ENCODE assay signal across 10 cellular contexts in genomic region chr1:170707959-170708666, GRCh38. TPM values are rescaled to one million over a fixed set of nuclear protein-coding genes. Genes with fewer than 3 reads are reported as not detected.
DNase-seq lines count a peak whose midpoint lies in the region; ATAC-seq, FAIRE-seq and TF ChIP-seq lines count a peak whose summit lies in the region.
"Had no signal": no experiment of that assay in that cellular context is flagged by ENCODE, and none has a peak within 500 bp of the region (broad histone marks: within the 10 kb centered on the region; RNA-seq: fewer than 3 reads in every experiment).

No MANE protein-coding gene starts in this region.

- TF ChIP-seq POLR2A in HepG2 (IDR thresholded peaks at IDR 0.05; ENCODE audit: insufficient read depth in 1 of 2, low read depth in 2 of 2, low read length in 2 of 2) = no peak

- no peaks in the 10 kb centered on the region for H3K27me3 ChIP-seq in mammary epithelial cell (ENCODE audit: insufficient read depth, low read length)
- H3K27me3 ChIP-seq in HepG2 (ENCODE audit: control insufficient read depth in 1 of 2, insufficient read depth in 2 of 2, low read length in 2 of 2) = no peaks in the 10 kb centered on the region

- no peaks in the 10 kb centered on the region for H3K36me3 Mint-ChIP-seq in activated CD4-positive, alpha-beta T cell treated with anti-CD3 and anti-CD28 coated beads, Interleukin-2, amount 10 ng/mL, durations not matched to agents 7 days and 5 days (ENCODE audit: low read depth)

- no peak overlapping the region for H3K27ac Mint-ChIP-seq in activated CD4-positive, alpha-beta T cell treated with anti-CD3 and anti-CD28 coated beads, Interleukin-2, amount 10 ng/mL, durations not matched to agents 7 days and 5 days

- no TSS peak for BruUV-seq in mammary epithelial cell (replicated peaks; lab: Mats Ljungman, UMichigan)
- BruUV-seq in HepG2 (replicated peaks; lab: Mats Ljungman, UMichigan) = no TSS peak

- TF ChIP-seq CTCF in AG04449 (IDR thresholded peaks at IDR 0.05; ENCODE audit: insufficient read depth, low read length, missing control alignments) (no peak), mammary epithelial cell (conservative IDR thresholded peaks at IDR 0.05 in 1 of 2, IDR thresholded peaks at IDR 0.05 in 1 of 2; ENCODE audit: extremely low read depth in 1 of 2, insufficient read depth in 1 of 2, low read depth in 1 of 2, low read length in 2 of 2) (no peak), HepG2 (CRISPR knock-in tag; IDR thresholded peaks at IDR 0.05) (no peak)

- H3K79me2 ChIP-seq in mammary epithelial cell (ENCODE audit: insufficient read depth, low read length) (no peaks in the 10 kb centered on the region), HepG2 (ENCODE audit: insufficient read depth, low read length) (no peaks in the 10 kb centered on the region)

- H3K9ac ChIP-seq in mammary epithelial cell (ENCODE audit: insufficient read depth, low read length) (peak overlapping the region; percentile 41), HepG2 (ENCODE audit: insufficient read depth, low read depth, low read length) (no peak overlapping the region)

- no peak for ATAC-seq in HepG2
- no peak for ATAC-seq in GM18520 (IDR thresholded peaks at IDR 0.05; ENCODE audit: unreplicated experiment)

- CTCF ChIA-PET in AG04449 (lab: Yijun Ruan, JAX) = interaction anchor here (1.6 kb wide), 1 partner anchor 18 kb away, joined by 3 read pairs; no protein-coding TSS in a partner anchor
- CTCF ChIA-PET in mammary epithelial cell (lab: Charles Lee; ENCODE audit: low non-redundant PET) = no interaction called here
- CTCF ChIA-PET in HepG2 (lab: Yijun Ruan, JAX; ENCODE audit: low intra/inter-chr PET ratio, low total read pairs) = no interaction called here
- CTCF ChIA-PET in activated CD4-positive, alpha-beta T cell treated with anti-CD3 and anti-CD28 coated beads, Interleukin-2, amount 10 ng/mL, durations not matched to agents 7 days and 5 days (lab: Charles Lee) = no interaction called here

- H3K4me2 ChIP-seq in mammary epithelial cell (ENCODE audit: insufficient read depth, low read depth, low read length) = peak overlapping the region; percentile 68
- no peak overlapping the region for H3K4me2 ChIP-seq in HepG2 (ENCODE audit: low read depth, low read length)

- peaks cover 3% of the 10 kb centered on the region for H3K27me3 Mint-ChIP-seq in activated CD4-positive, alpha-beta T cell treated with anti-CD3 and anti-CD28 coated beads, Interleukin-2, amount 10 ng/mL, durations not matched to agents 7 days and 5 days

- no peak for FAIRE-seq in HTR-8/SVneo (lab: Jason Lieb, UNC)
- no peak for FAIRE-seq in HepG2 (lab: Jason Lieb, UNC)
- FAIRE-seq: H1 had no signal

- no peak overlapping the region for H3K4me3 Mint-ChIP-seq in activated CD4-positive, alpha-beta T cell treated with anti-CD3 and anti-CD28 coated beads, Interleukin-2, amount 10 ng/mL, durations not matched to agents 7 days and 5 days

- DNase-seq in AG04449 (ENCODE audit: low read depth, low spot score) (peak; percentile 94), HTR-8/SVneo (ENCODE audit: insufficient read length, low spot score) (peak; percentile 34), mammary epithelial cell (peak; percentile 93), HepG2 (ENCODE audit: low spot score) (peak; percentile 2), HUDEP-2 (lab: John Stamatoyannopoulos, UW; ENCODE audit: unreplicated experiment in 76 of 76) (no peak), NCI-H524 treated with DMSO at 0.1 percent for 48 hours (lab: John Stamatoyannopoulos, UW) (no peak)
- DNase-seq in activated CD4-positive, alpha-beta T cell treated with anti-CD3 and anti-CD28 coated beads, Interleukin-2, amount 10 ng/mL, durations not matched to agents 7 days and 5 days = no peak
- DNase-seq: NCI-H2107 had no signal

- H2AFZ ChIP-seq in mammary epithelial cell (ENCODE audit: low read depth, low read length) (peak overlapping the region; percentile 43), HepG2 (ENCODE audit: low read length) (no peak overlapping the region)

- H3K27ac ChIP-seq in mammary epithelial cell (ENCODE audit: insufficient read depth, low read depth, low read length) (peak overlapping the region; percentile 80), HepG2 (ENCODE audit: extremely low read length, insufficient read depth, low read length) (no peak overlapping the region)

- H3K4me1 Mint-ChIP-seq in activated CD4-positive, alpha-beta T cell treated with anti-CD3 and anti-CD28 coated beads, Interleukin-2, amount 10 ng/mL, durations not matched to agents 7 days and 5 days = no peaks in the 10 kb centered on the region

- peaks cover 22% of the 10 kb centered on the region for H3K4me1 ChIP-seq in mammary epithelial cell (ENCODE audit: insufficient read depth, low read length)
- no peaks in the 10 kb centered on the region for H3K4me1 ChIP-seq in HepG2 (ENCODE audit: insufficient read depth, low read length)

- WGBS in mammary epithelial cell (ENCODE audit: low coverage, missing lambda C conversion rate) = 2% methylated on average over 5 of the region's 5 CpGs
- 19% methylated on average over 5 of the region's 5 CpGs for WGBS in HepG2 (ENCODE audit: low lambda C conversion rate)

- no peaks in the 10 kb centered on the region for H4K20me1 ChIP-seq in mammary epithelial cell (ENCODE audit: insufficient read depth, low read length)
- no peaks in the 10 kb centered on the region for H4K20me1 ChIP-seq in HepG2 (ENCODE audit: insufficient read depth, low read length)

- dilution Hi-C loops in mammary epithelial cell (cut with HindIII; ENCODE audit: low sequenced_read_pairs) = no loop called here

- H3K9me3 ChIP-seq in mammary epithelial cell (replicated peaks; ENCODE audit: insufficient read depth, low read length) = peaks cover 6% of the 10 kb centered on the region
- no peaks in the 10 kb centered on the region for H3K9me3 ChIP-seq in HepG2 (ENCODE audit: low read length)

- no peaks in the 10 kb centered on the region for H3K9me3 Mint-ChIP-seq in activated CD4-positive, alpha-beta T cell treated with anti-CD3 and anti-CD28 coated beads, Interleukin-2, amount 10 ng/mL, durations not matched to agents 7 days and 5 days

- POLR2A ChIA-PET in AG04449 (lab: Yijun Ruan, JAX) (no interaction called here), HepG2 (lab: Yijun Ruan, JAX) (no interaction called here)
- POLR2A ChIA-PET in activated CD4-positive, alpha-beta T cell treated with anti-CD3 and anti-CD28 coated beads, Interleukin-2, amount 10 ng/mL, durations not matched to agents 7 days and 5 days (lab: Charles Lee) = no interaction called here

- TF ChIP-seq EP300 in HepG2 (IDR thresholded peaks at IDR 0.05; ENCODE audit: low read depth in 2 of 2, low read length in 2 of 2) = no peak
- no peak for TF ChIP-seq EP300 in HepG2 (CRISPR knock-in tag; IDR thresholded peaks at IDR 0.05; ENCODE audit: borderline replicate concordance)

- H3K4me3 ChIP-seq in AG04449 (ENCODE audit: low read depth, low read length) = no peak overlapping the region
- no peak overlapping the region for H3K4me3 ChIP-seq in mammary epithelial cell (replicated peaks in 1 of 3; ENCODE audit: insufficient read depth in 1 of 3, low read depth in 2 of 3, low read length in 3 of 3)
- H3K4me3 ChIP-seq in HepG2 (replicated peaks in 1 of 3; ENCODE audit: insufficient read depth in 1 of 3, low read depth in 2 of 3, low read length in 3 of 3) = no peak overlapping the region

- H3K36me3 ChIP-seq in mammary epithelial cell (ENCODE audit: insufficient read depth, low read length) (no peaks in the 10 kb centered on the region), HepG2 (replicated peaks in 1 of 2; ENCODE audit: control insufficient read depth in 1 of 2, insufficient read depth in 2 of 2, low read length in 2 of 2) (no peaks in the 10 kb centered on the region)

- no peak for TF ChIP-seq RAD21 in HepG2 (CRISPR knock-in tag; IDR thresholded peaks at IDR 0.05)

- intact Hi-C loops in mammary epithelial cell (cut with micrococcal nuclease) = loop anchor here (10.0 kb wide), 1 partner anchor 83 kb away; no protein-coding TSS in a partner anchor
- intact Hi-C loops in HepG2 (cut with micrococcal nuclease; ENCODE audit: unreplicated experiment) = no loop called here

- in situ Hi-C loops in mammary epithelial cell (cut with MboI; ENCODE audit: low sequenced_read_pairs in 2 of 2) (no loop called here), HepG2 (cut with HindIII; ENCODE audit: extremely low pct_ligation_motif_present, low pct_unique_long_range_greater_than_20kb) (no loop called here)

TF ChIP-seq in HepG2, 621 proteins besides CTCF, POLR2A, EP300 and RAD21:
- TF ChIP-seq CREB1 (IDR thresholded peaks at IDR 0.05) (0 out of 2 replicates have a peak, but pooled peaks have one; percentile 40), CREB1 (CRISPR knock-in tag; IDR thresholded peaks at IDR 0.05) (no peak), ATF1 (CRISPR knock-in tag; IDR thresholded peaks at IDR 0.05) (no peak)

RNA-seq across cellular contexts. Expression of gene PRRX1, which starts 44.2 kb away (rescaled TPM):
- 1 to 10 TPM in 1 of 2 donors, not detected in 1; 1.7 TPM for total RNA-seq in mammary epithelial cell
- 0.18 TPM for polyA plus RNA-seq in mammary epithelial cell
- polyA minus RNA-seq in mammary epithelial cell = not detected
- not detected in 2 replicates for total RNA-seq in HepG2 (2016; rRNA removed; fragmentation: Illumina TruSeq; extraction: Trizol)
- not detected in 2 replicates for total RNA-seq in HepG2 (2016; cell fraction: cytosol; rRNA removed; fragmentation: Illumina TruSeq; extraction: Trizol; ENCODE audit: low read depth)
- not detected in 2 replicates for total RNA-seq in HepG2 (2016; cell fraction: insoluble cytoplasmic fraction; rRNA removed; fragmentation: Illumina TruSeq; extraction: Trizol)
- not detected in 2 replicates for total RNA-seq in HepG2 (2016; cell fraction: membrane; rRNA removed; fragmentation: Illumina TruSeq; extraction: Trizol)
- not detected in 2 replicates for total RNA-seq in HepG2 (2016; cell fraction: nucleus; rRNA removed; fragmentation: Illumina TruSeq; extraction: Trizol)
- not detected in 2 replicates for polyA plus RNA-seq in HepG2 (2011; rRNA removed)
- polyA plus RNA-seq in HepG2 (2011; cell fraction: cytosol; rRNA removed) = not detected in 2 replicates
- not detected in 2 replicates for polyA plus RNA-seq in HepG2 (2011; cell fraction: nucleus; rRNA removed)
- polyA plus RNA-seq in HepG2 (2012) = not detected in 2 replicates
- polyA plus RNA-seq in HepG2 (2016; cell fraction: cytosol; fragmentation: Illumina TruSeq; extraction: Trizol; ENCODE audit: low read depth) = not detected in 2 replicates
- not detected in 2 replicates for polyA plus RNA-seq in HepG2 (2016; cell fraction: insoluble cytoplasmic fraction; fragmentation: Illumina TruSeq; extraction: Trizol; ENCODE audit: low read depth)
- polyA plus RNA-seq in HepG2 (2016; cell fraction: membrane; fragmentation: Illumina TruSeq; extraction: Trizol; ENCODE audit: low read depth) = not detected in 2 replicates
- not detected in 2 replicates for polyA plus RNA-seq in HepG2 (2016; cell fraction: nucleus; fragmentation: Illumina TruSeq; extraction: Trizol; ENCODE audit: insufficient read depth, low read depth)
- polyA minus RNA-seq in HepG2 (2011; rRNA and poly(A)+ RNA removed; ENCODE audit: low replicate concordance) = not detected in 2 replicates
- not detected in 2 replicates for polyA minus RNA-seq in HepG2 (2011; cell fraction: cytosol; rRNA and poly(A)+ RNA removed)
- not detected in 2 replicates for polyA minus RNA-seq in HepG2 (2011; cell fraction: nucleus; rRNA and poly(A)+ RNA removed)
- not detected for total RNA-seq in activated CD4-positive, alpha-beta T cell treated with anti-CD3 and anti-CD28 coated beads, Interleukin-2, amount 10 ng/mL, durations not matched to agents 7 days and 5 days
- total RNA-seq: H1 had no signal
- polyA plus RNA-seq: H1 had no signal

Comparison
In these comparisons a context has a peak if more than half of its experiments do, and no peak if none do; other contexts are left out.
1. DNase-seq: peak in AG04449 (single experiment), HTR-8/SVneo (single experiment), mammary epithelial cell (single experiment) and HepG2 (single experiment); none in HUDEP-2 (0 of 76), NCI-H524 treated with DMSO at 0.1 percent for 48 hours (single experiment) and activated CD4-positive, alpha-beta T cell treated with anti-CD3 and anti-CD28 coated beads, Interleukin-2, amount 10 ng/mL, durations not matched to agents 7 days and 5 days (single experiment).